Comparison of ENCODE assay signal across 9 cellular contexts in the genomic region with DNA sequence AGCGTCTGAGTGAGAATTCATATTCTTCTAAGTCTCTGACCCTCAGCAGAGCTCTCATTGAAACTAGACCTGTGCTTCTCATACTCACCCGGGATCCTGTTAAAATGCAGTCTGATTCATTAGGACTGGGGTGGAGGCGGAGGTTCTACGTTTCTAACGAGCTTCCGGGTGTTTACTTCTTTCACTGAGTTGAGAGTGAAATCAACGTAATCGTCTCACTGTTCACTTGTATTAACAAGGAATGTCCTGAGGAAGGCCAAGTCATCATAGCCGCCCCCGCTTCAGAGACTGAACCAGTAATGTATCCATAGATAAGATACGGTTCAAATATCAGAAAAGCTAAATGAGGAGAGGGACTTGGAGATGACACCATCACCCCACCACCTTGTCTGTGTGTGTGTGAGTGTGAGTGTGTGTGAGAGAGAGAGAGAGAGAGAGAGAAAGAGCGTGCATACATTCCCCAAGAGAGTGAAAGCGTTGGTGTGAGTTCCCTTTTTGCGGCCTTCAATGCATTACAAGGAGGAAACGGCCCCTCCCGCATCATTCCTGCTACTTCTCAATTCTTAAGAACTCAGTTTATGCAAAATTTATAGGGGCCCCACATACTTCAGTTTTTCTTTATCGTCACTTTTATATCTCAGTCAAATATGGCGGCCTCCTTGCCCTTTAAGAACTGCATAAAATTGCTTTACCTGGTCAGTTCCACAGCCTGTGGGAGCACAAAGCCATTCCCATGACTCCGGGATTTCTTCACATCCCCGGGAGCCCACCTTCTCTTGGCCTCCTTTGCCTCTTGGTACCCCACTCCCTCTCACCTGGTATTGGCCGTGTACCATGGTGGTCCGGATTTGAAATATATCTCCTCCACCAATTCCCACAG. TPM values are rescaled to one million over a fixed set of nuclear protein-coding genes. Genes with fewer than 3 reads are reported as not detected.
DNase-seq lines count a peak whose midpoint lies in the region; ATAC-seq and TF ChIP-seq lines count a peak whose summit lies in the region.
"Had no signal": no experiment of that assay in that cellular context is flagged by ENCODE, and none has a peak within 500 bp of the region (broad histone marks: within the 10 kb centered on the region; RNA-seq: fewer than 3 reads in every experiment).

No MANE protein-coding gene starts in this region.

- no peaks in the 10 kb centered on the region for H3K36me3 Mint-ChIP-seq in mesothelial cell of epicardium

- H3K9me3 ChIP-seq in BLaER1 treated with 17β-estradiol and CSF1 and Interleukin-3, amounts not matched to agents 10 nM and 100 nM (replicated peaks in 1 of 11): peaks cover 0 to 5% (median 0%) of the 10 kb centered on the region in 11 experiments; a peak in 7 of 22 replicates
- H3K9me3 ChIP-seq in IMR-90 (ENCODE audit: control insufficient read depth, insufficient read depth, low read length): no peaks in the 10 kb centered on the region
- H3K9me3 ChIP-seq in muscle layer of duodenum (ENCODE audit: control insufficient read depth in 1 of 2, low read length in 2 of 2): no peaks in the 10 kb centered on the region

- TF ChIP-seq RAD21 in IMR-90 (IDR thresholded peaks at IDR 0.05; ENCODE audit: low read length): no peak

- TF ChIP-seq POLR2A in IMR-90 (IDR thresholded peaks at IDR 0.05; ENCODE audit: low read depth, low read length): no peak

- no TSS peak for BruUV-seq in IMR-90 (replicated peaks; lab: Mats Ljungman, UMichigan)

- no peak overlapping the region for H3K4me3 Mint-ChIP-seq in mesothelial cell of epicardium

- POLR2A ChIA-PET in IMR-90 (lab: Charles Lee; ENCODE audit: unreplicated experiment): no interaction called here

- H3K4me1 Mint-ChIP-seq in mesothelial cell of epicardium: no peaks in the 10 kb centered on the region

- ATAC-seq in GM21390 (IDR thresholded peaks at IDR 0.05; ENCODE audit: unreplicated experiment): peak; percentile 88
- peak; percentile 40 for ATAC-seq in IMR-90 (ENCODE audit: low read depth)

- H2AK5ac ChIP-seq in IMR-90 (ENCODE audit: low read depth, low read length): no peak overlapping the region

- no peak overlapping the region for H3K27ac Mint-ChIP-seq in mesothelial cell of epicardium

- no peak overlapping the region for H3K56ac ChIP-seq in IMR-90 (ENCODE audit: extremely low read depth, insufficient read depth, low read length)

- no peak overlapping the region for H2AFZ ChIP-seq in IMR-90 (replicated peaks; ENCODE audit: low read length, poor library complexity)

- WGBS in IMR-90 (ENCODE audit: extremely low coverage in 2 of 2, insufficient read length in 1 of 2), 2 experiments: 80% methylated on average over 13 of the region's 22 CpGs; no CpG with 5 or more reads in 1 of the 2 experiments

- no peaks in the 10 kb centered on the region for H3K9me3 Mint-ChIP-seq in mesothelial cell of epicardium

- peaks cover 0 to 26% (median 14%) of the 10 kb centered on the region in 11 experiments; a peak in 17 of 22 replicates for H3K36me3 ChIP-seq in BLaER1 treated with 17β-estradiol and CSF1 and Interleukin-3, amounts not matched to agents 10 nM and 100 nM
- H3K36me3 ChIP-seq in IMR-90 (ENCODE audit: control insufficient read depth, insufficient read depth, low read length) (no peaks in the 10 kb centered on the region), muscle layer of duodenum (ENCODE audit: control insufficient read depth in 1 of 2, insufficient read depth in 2 of 2, low read length in 2 of 2) (no peaks in the 10 kb centered on the region)

- H2BK15ac ChIP-seq in IMR-90 (ENCODE audit: low read depth, low read length): no peak overlapping the region

- H3K9ac ChIP-seq in BLaER1 treated with 17β-estradiol and CSF1 and Interleukin-3, amounts not matched to agents 10 nM and 100 nM: peak overlapping the region; percentile 70 to 81 (median 77); a peak in 21 of 22 replicates
- H3K9ac ChIP-seq in IMR-90 (ENCODE audit: low read depth, low read length): no peak overlapping the region

- no peak overlapping the region for H2BK120ac ChIP-seq in IMR-90 (ENCODE audit: low read depth, low read length)

- H3K27ac ChIP-seq in BLaER1 treated with 17β-estradiol and CSF1 and Interleukin-3, amounts not matched to agents 10 nM and 100 nM: peak overlapping the region; percentile 75 to 92 (median 87)
- no peak overlapping the region for H3K27ac ChIP-seq in IMR-90 (ENCODE audit: insufficient read depth, low read length)
- H3K27ac ChIP-seq in muscle layer of duodenum (ENCODE audit: low read length): peak overlapping the region; percentile 61
- H3K27ac ChIP-seq: VCaP had no signal

- peak; percentile 10 for DNase-seq in IMR-90
- peak; percentile 30 for DNase-seq in activated T-cell treated with anti-CD3 and anti-CD28 coated beads for 4 hours
- DNase-seq in dedifferentiated amniotic fluid mesenchymal stem cell (ENCODE audit: extremely low spot score): no peak
- DNase-seq in mesothelial cell of epicardium (ENCODE audit: low spot score in 2 of 2, unreplicated experiment in 2 of 2): no peak
- DNase-seq in DMS 273 treated with DMSO at 0.1 percent for 48 hours (lab: John Stamatoyannopoulos, UW): no peak

- no peaks in the 10 kb centered on the region for H4K20me1 ChIP-seq in BLaER1 treated with 17β-estradiol and CSF1 and Interleukin-3, amounts not matched to agents 10 nM and 100 nM
- H4K20me1 ChIP-seq in IMR-90 (ENCODE audit: insufficient read depth, low read length): no peaks in the 10 kb centered on the region

- no peaks in the 10 kb centered on the region for H3K9me1 ChIP-seq in IMR-90 (ENCODE audit: insufficient read depth, low read length)

- H3K4me1 ChIP-seq in BLaER1 treated with 17β-estradiol and CSF1 and Interleukin-3, amounts not matched to agents 10 nM and 100 nM: peaks cover 30 to 45% (median 40%) of the 10 kb centered on the region in 10 experiments
- H3K4me1 ChIP-seq in IMR-90 (ENCODE audit: control insufficient read depth, insufficient read depth, low read length) (no peaks in the 10 kb centered on the region), muscle layer of duodenum (ENCODE audit: control insufficient read depth in 1 of 2, insufficient read depth in 2 of 2, low read length in 2 of 2) (no peaks in the 10 kb centered on the region)

- no peak overlapping the region for H4K8ac ChIP-seq in IMR-90 (ENCODE audit: low read depth in 2 of 2, low read length in 2 of 2)

- no peak overlapping the region for H2BK20ac ChIP-seq in IMR-90 (ENCODE audit: low read depth, low read length)

- H3K27me3 Mint-ChIP-seq in mesothelial cell of epicardium (ENCODE audit: low read depth): no peaks in the 10 kb centered on the region

- H3K4me3 ChIP-seq in BLaER1 treated with 17β-estradiol and CSF1 and Interleukin-3, amounts not matched to agents 10 nM and 100 nM: peak overlapping the region; percentile 41 to 65 (median 52)
- H3K4me3 ChIP-seq in IMR-90 (ENCODE audit: insufficient read depth, low read depth, low read length) (no peak overlapping the region), muscle layer of duodenum (ENCODE audit: low read depth in 1 of 2, low read length in 2 of 2) (peak overlapping the region in 1 of 2 donors; percentile 19)

- H3K14ac ChIP-seq in IMR-90 (replicated peaks; ENCODE audit: low read depth, low read length): no peak overlapping the region

- no peak overlapping the region for H3K23ac ChIP-seq in IMR-90 (ENCODE audit: low read depth, low read length)

- H2BK5ac ChIP-seq in IMR-90 (ENCODE audit: low read depth, low read length, poor library complexity, severe bottlenecking): no peak overlapping the region

- no peak overlapping the region for H4K91ac ChIP-seq in IMR-90 (ENCODE audit: insufficient read depth, low read depth, low read length)

- in situ Hi-C loops in IMR-90 (cut with MboI; ENCODE audit: low sequenced_read_pairs): no loop called here

- TF ChIP-seq CTCF in IMR-90 (conservative IDR thresholded peaks at IDR 0.05; ENCODE audit: low read depth, low read length) (no peak), mesothelial cell of epicardium (IDR thresholded peaks at IDR 0.05; ENCODE audit: unreplicated experiment) (no peak)

- CTCF ChIA-PET in IMR-90 (lab: Yijun Ruan, JAX): no interaction called here

- peak overlapping the region; percentile 69 to 96 (median 83) for H3K4me2 ChIP-seq in BLaER1 treated with 17β-estradiol and CSF1 and Interleukin-3, amounts not matched to agents 10 nM and 100 nM
- 0 out of 2 replicates have a peak overlapping the region, but pooled peaks have one; percentile 21 for H3K4me2 ChIP-seq in IMR-90 (ENCODE audit: low read depth, low read length)

- dilution Hi-C loops in IMR-90 (cut with HindIII; ENCODE audit: low sequenced_read_pairs, unreplicated experiment): no loop called here

- no peak overlapping the region for H3K18ac ChIP-seq in IMR-90 (ENCODE audit: low read depth, low read length)

- no peak overlapping the region for H3K4ac ChIP-seq in IMR-90 (ENCODE audit: low read depth, low read length)

- H3K27me3 ChIP-seq in BLaER1 treated with 17β-estradiol and CSF1 and Interleukin-3, amounts not matched to agents 10 nM and 100 nM: no peaks in the 10 kb centered on the region
- H3K27me3 ChIP-seq in IMR-90 (ENCODE audit: control insufficient read depth, insufficient read depth, low read length): no peaks in the 10 kb centered on the region; the same call in 1 of the 2 replicates
- H3K27me3 ChIP-seq in muscle layer of duodenum (ENCODE audit: low read depth, low read length): no peaks in the 10 kb centered on the region

- H4K5ac ChIP-seq in IMR-90 (ENCODE audit: low read depth, low read length): no peak overlapping the region

- no peak overlapping the region for H2AK9ac ChIP-seq in IMR-90 (replicated peaks; ENCODE audit: low read depth, low read length, poor library complexity)

- no peaks in the 10 kb centered on the region for H3K79me1 ChIP-seq in IMR-90 (ENCODE audit: low read depth in 1 of 2, low read length in 2 of 2)

- intact Hi-C loops in IMR-90 (cut with micrococcal nuclease): no loop called here

TF ChIP-seq in IMR-90, 13 proteins besides CTCF, POLR2A, EP300 and RAD21 (continues in another document):
- no peak for TF ChIP-seq RFX5 (IDR thresholded peaks at IDR 0.05; ENCODE audit: low read depth, low read length)
- no peak for TF ChIP-seq MXI1 (IDR thresholded peaks at IDR 0.05; ENCODE audit: borderline replicate concordance, low read depth, low read length)
- TF ChIP-seq CHD1 (IDR thresholded peaks at IDR 0.05; ENCODE audit: low read depth, low read length): no peak
- no peak for TF ChIP-seq RCOR1 (IDR thresholded peaks at IDR 0.05; ENCODE audit: insufficient replicate concordance, low read length)

RNA-seq across cellular contexts. Expression of a gene that starts 19.8 kb away (rescaled TPM):
- not detected in 2 replicates for total RNA-seq in IMR-90 (2012; rRNA removed)
- not detected in 2 replicates for polyA plus RNA-seq in IMR-90 (2012; rRNA removed)
- polyA plus RNA-seq in IMR-90 (2012; cell fraction: cytosol; rRNA removed): not detected in 2 replicates
- polyA plus RNA-seq in IMR-90 (2012; cell fraction: nucleus; rRNA removed; ENCODE audit: low replicate concordance): 0.01 TPM in 1 of 2 replicates, not detected in the other
- total RNA-seq in mesothelial cell of epicardium: not detected in 3 replicates

RNA-seq across cellular contexts. Expression of a gene that starts 32.4 kb away (rescaled TPM):
- 78.7 and 101 TPM in 2 replicates for total RNA-seq in IMR-90 (2012; rRNA removed)
- polyA plus RNA-seq in IMR-90 (2012; rRNA removed): 69.3 and 75.5 TPM in 2 replicates
- 26.7 and 29.8 TPM in 2 replicates for polyA plus RNA-seq in IMR-90 (2012; cell fraction: cytosol; rRNA removed)
- polyA plus RNA-seq in IMR-90 (2012; cell fraction: nucleus; rRNA removed; ENCODE audit: low replicate concordance): 16.3 and 55.7 TPM in 2 replicates
- total RNA-seq in mesothelial cell of epicardium: 50.0 to 51.5 TPM (median 50.2 TPM) in 3 replicates

Comparison
In these comparisons a context has a peak if more than half of its experiments do, and no peak if none do; other contexts are left out.
1. DNase-seq: peak in IMR-90 (single experiment) and activated T-cell treated with anti-CD3 and anti-CD28 coated beads for 4 hours (single experiment); none in dedifferentiated amniotic fluid mesenchymal stem cell (single experiment), mesothelial cell of epicardium (0 of 2) and DMS 273 treated with DMSO at 0.1 percent for 48 hours (single experiment).